In genomic region chr15:37133619-37134018, GRCh38 we compare ENCODE assay signal across 10 cellular contexts. TPM values are rescaled to one million over a fixed set of nuclear protein-coding genes. Genes with fewer than 3 reads are reported as not detected.
DNase-seq lines count a peak whose midpoint lies in the region; ATAC-seq, FAIRE-seq and TF ChIP-seq lines count a peak whose summit lies in the region.
"Had no signal": no experiment of that assay in that cellular context is flagged by ENCODE, and none has a peak within 500 bp of the region (broad histone marks: within the 10 kb centered on the region; RNA-seq: fewer than 3 reads in every experiment).

No MANE protein-coding gene starts in this region.

- H3K27ac ChIP-seq in A673 (ENCODE audit: low read depth, low read length, poor library complexity, severe bottlenecking), result no peak overlapping the region
- no peak overlapping the region for H3K27ac ChIP-seq in HEK293 (ENCODE audit: extremely low read depth, low read depth, low read length)

- ATAC-seq in GM21529 (IDR thresholded peaks at IDR 0.05; ENCODE audit: unreplicated experiment) (no peak), GM21723 (IDR thresholded peaks at IDR 0.05; ENCODE audit: unreplicated experiment) (no peak), HG03442 (IDR thresholded peaks at IDR 0.05; ENCODE audit: unreplicated experiment) (no peak)
- ATAC-seq: activated T-helper 17 cell treated with anti-CD3 and anti-CD28 coated beads, Interleukin-2, amount 50 U/mL, for 72 hours had no signal

- H3K27me3 ChIP-seq in A673 (replicated peaks; ENCODE audit: insufficient read depth, low read depth, low read length, poor library complexity), result no peaks in the 10 kb centered on the region

- H3K36me3 ChIP-seq in A673 (ENCODE audit: insufficient read depth, low read length, poor library complexity, severe bottlenecking) (no peaks in the 10 kb centered on the region), HEK293 (ENCODE audit: control insufficient read depth in 2 of 2, insufficient read depth in 1 of 2, low read length in 2 of 2) (no peaks in the 10 kb centered on the region)

- no TSS peak for BruUV-seq in A673 (replicated peaks; lab: Mats Ljungman, UMichigan)

- POLR2A ChIA-PET in A673 (lab: Charles Lee; ENCODE audit: low non-redundant PET) (interaction anchor here (0.5 kb wide), 1 partner anchor 1473 kb away, joined by 3 read pairs; no protein-coding TSS in a partner anchor), HEK293 (lab: Yijun Ruan, JAX) (no interaction called here)

- TF ChIP-seq CTCF in A673 (conservative IDR thresholded peaks at IDR 0.05; ENCODE audit: low read depth, low read length) (peak; percentile 53), HEK293 (tag by site-specific recombination; IDR thresholded peaks at IDR 0.05) (no peak)

- H3K9me3 ChIP-seq in A673 (ENCODE audit: low read depth, low read length, poor library complexity, severe bottlenecking), result no peaks in the 10 kb centered on the region
- no peaks in the 10 kb centered on the region for H3K9me3 ChIP-seq in HEK293 (ENCODE audit: control insufficient read depth, insufficient read depth, low read depth, low read length)

- peak; percentile 18 for DNase-seq in A673 (ENCODE audit: low spot score)
- no peak for DNase-seq in cerebellar nuclear complex (lab: John Stamatoyannopoulos, UW)

- H3K4me1 ChIP-seq in A673 (ENCODE audit: insufficient read depth, low read length, poor library complexity, severe bottlenecking) (no peaks in the 10 kb centered on the region), HEK293 (ENCODE audit: control insufficient read depth, insufficient read depth, low read length) (no peaks in the 10 kb centered on the region)

- intact Hi-C loops in A673 (cut with micrococcal nuclease; ENCODE audit: unreplicated experiment), result loop anchor here (2.0 to 10.0 kb wide), 6 partner anchors 251 to 1849 kb away; no protein-coding TSS in a partner anchor

- CTCF ChIA-PET in A673 (lab: Charles Lee) (interaction anchor here (0.6 to 1.5 kb wide), 2 partner anchors 250 to 1782 kb away, joined by 3 to 4 read pairs; no protein-coding TSS in a partner anchor), HEK293 (lab: Yijun Ruan, JAX) (interaction anchor here (0.5 to 1.9 kb wide), 12 partner anchors 10 to 1414 kb away, joined by 3 to 13 read pairs (median 4); no protein-coding TSS in a partner anchor)

- H3K4me3 ChIP-seq in A673 (ENCODE audit: low read depth, low read length, poor library complexity, severe bottlenecking) (no peak overlapping the region), HEK293 (ENCODE audit: low read depth, low read length) (no peak overlapping the region)

- FAIRE-seq in TTC549 (lab: Jason Lieb, UNC), result peak; percentile 95
- peak; percentile 96 for FAIRE-seq in islet of Langerhans (lab: Jason Lieb, UNC)
- FAIRE-seq: H1 had no signal

TF ChIP-seq in HEK293, 187 proteins besides CTCF, POLR2A, EP300 and RAD21:
- TF ChIP-seq ZNF366 (tag by site-specific recombination; conservative IDR thresholded peaks at IDR 0.05), result no peak
- TF ChIP-seq ZNF654 (tag by site-specific recombination; IDR thresholded peaks at IDR 0.05; ENCODE audit: low read depth), result peak; percentile 81
- TF ChIP-seq ZNF138 (tag by site-specific recombination; IDR thresholded peaks at IDR 0.05; ENCODE audit: borderline replicate concordance), result no peak
- 0 out of 2 replicates have a peak, but pooled peaks have one; percentile 40 for TF ChIP-seq ZFP69B (tag by site-specific recombination; IDR thresholded peaks at IDR 0.05)
- TF ChIP-seq ZNF501 (tag by site-specific recombination; IDR thresholded peaks at IDR 0.05), result no peak
- TF ChIP-seq ZNF692 (tag by site-specific recombination; IDR thresholded peaks at IDR 0.05), result peak; percentile 52; the same call in 1 of the 2 replicates
- TF ChIP-seq PRDM6 (tag by site-specific recombination; IDR thresholded peaks at IDR 0.05), result peak; percentile 43

RNA-seq across cellular contexts. Expression of gene MEIS2, which starts 33.3 kb away (rescaled TPM):
- 9.3 and 11.7 TPM in 2 replicates for total RNA-seq in A673 (2021)
- total RNA-seq: activated T-helper 17 cell treated with anti-CD3 and anti-CD28 coated beads, Interleukin-2, amount 50 U/mL, for 72 hours had no signal
